ENCODE assay signal across 9 cellular contexts in the genomic region with DNA sequence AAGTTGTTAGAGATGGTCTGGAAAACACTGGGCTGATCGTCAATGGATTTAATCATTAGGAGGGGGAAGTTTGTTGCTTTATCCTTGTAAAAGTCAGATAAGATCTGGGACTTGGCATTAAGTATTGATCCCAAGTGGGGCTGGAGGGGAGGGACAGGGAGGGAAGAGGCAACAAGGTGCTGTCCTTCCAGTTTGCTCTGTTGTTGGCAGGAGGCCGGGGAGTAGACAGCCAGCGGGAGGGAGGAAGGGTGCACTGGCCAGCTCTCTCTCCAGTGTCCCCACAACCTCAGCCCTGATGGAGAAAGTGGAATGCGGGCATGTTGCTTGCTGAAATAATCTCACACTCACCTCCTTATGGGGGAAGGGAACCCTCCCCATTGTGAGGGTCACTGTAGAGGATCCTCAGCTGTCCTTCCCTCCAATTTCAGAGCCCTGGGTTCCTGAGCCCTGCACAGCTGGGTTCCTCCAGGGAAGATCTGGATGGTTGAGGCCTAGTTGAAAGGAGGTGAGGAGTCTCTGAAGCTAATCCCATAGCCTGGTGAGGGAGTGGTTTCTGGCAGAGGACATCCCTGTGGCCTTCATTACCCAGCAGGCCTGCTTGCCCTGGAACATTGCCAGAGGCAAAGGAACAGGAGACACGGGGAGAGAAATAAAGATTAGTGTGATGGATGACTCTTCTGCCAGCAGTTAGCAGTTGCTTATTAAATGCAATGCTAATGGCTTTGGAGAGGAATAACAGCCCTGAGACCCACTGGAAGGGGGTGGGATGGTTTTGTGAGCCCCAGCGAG.
A peak's percentile ranks its signal among the peaks of the same experiment; 100 is the strongest.
DNase-seq lines count a peak whose midpoint lies in the region; ATAC-seq and TF ChIP-seq lines count a peak whose summit lies in the region.
"Had no signal": no experiment of that assay in that cellular context is flagged by ENCODE, and none has a peak within 500 bp of the region (broad histone marks: within the 10 kb centered on the region; RNA-seq: fewer than 3 reads in every experiment).

No MANE protein-coding gene starts in this region.

- 56% methylated on average over 6 of the region's 6 CpGs for WGBS in right cardiac atrium
- 72 to 80% methylated on average over 6 of the region's 6 CpGs for WGBS in sigmoid colon, 2 donors

- H3K27ac Mint-ChIP-seq in immature natural killer cell: no peak overlapping the region

- no peak for TF ChIP-seq EP300 in sigmoid colon (IDR thresholded peaks at IDR 0.05)

- peaks cover 0 to 3% (median 0%) of the 10 kb centered on the region in 3 donors for H3K36me3 Mint-ChIP-seq in immature natural killer cell

- H3K4me3 ChIP-seq in right cardiac atrium (ENCODE audit: low read length): no peak overlapping the region
- no peak overlapping the region for H3K4me3 ChIP-seq in sigmoid colon

- H3K27me3 ChIP-seq in right cardiac atrium (ENCODE audit: control insufficient read depth, insufficient read depth) (no peaks in the 10 kb centered on the region), sigmoid colon (no peaks in the 10 kb centered on the region)

- no peaks in the 10 kb centered on the region for H3K9me3 Mint-ChIP-seq in immature natural killer cell
- H3K9me3 Mint-ChIP-seq: CD14-positive monocyte had no signal

- H3K4me1 ChIP-seq in right cardiac atrium (ENCODE audit: control insufficient read depth, insufficient read depth, low read length) (peaks cover 8% of the 10 kb centered on the region), sigmoid colon (peaks cover 0 to 22% (median 20%) of the 10 kb centered on the region in 4 donors)

- H3K4me1 Mint-ChIP-seq in immature natural killer cell: peaks cover 24 to 36% of the 10 kb centered on the region in 2 donors

- H3K4me3 Mint-ChIP-seq in immature natural killer cell: no peak overlapping the region
- H3K4me3 Mint-ChIP-seq: CD14-positive monocyte had no signal

- TF ChIP-seq POLR2A in sigmoid colon (IDR thresholded peaks at IDR 0.05): no peak

- H3K27me3 Mint-ChIP-seq in immature natural killer cell (ENCODE audit: low read depth in 3 of 3): peaks cover 0 to 4% (median 3%) of the 10 kb centered on the region in 3 donors

- peak; percentile 10 for DNase-seq in HT1080 (ENCODE audit: low read depth)
- DNase-seq in NCI-H748 treated with DMSO at 0.1 percent for 48 hours (lab: John Stamatoyannopoulos, UW): peak; percentile 11
- DNase-seq in right cardiac atrium: peak in 1 of 3 donors; percentile 52
- DNase-seq in stimulated activated CD4-positive, alpha-beta T cell treated with anti-CD3 and anti-CD28 coated beads, Interleukin-1b, Interleukin-23, amount 100 ng/mL, for 48 hours: no peak
- no peak for DNase-seq in immature natural killer cell
- no peak for DNase-seq in sigmoid colon

- no peak for TF ChIP-seq CTCF in 22Rv1 (IDR thresholded peaks at IDR 0.05)
- TF ChIP-seq CTCF in sigmoid colon (IDR thresholded peaks at IDR 0.05): no peak

- peak overlapping the region; percentile 50 for H3K27ac ChIP-seq in 22Rv1
- H3K27ac ChIP-seq in right cardiac atrium (ENCODE audit: low read length): no peak overlapping the region
- H3K27ac ChIP-seq in sigmoid colon: no peak overlapping the region

- H3K9me3 ChIP-seq in right cardiac atrium (ENCODE audit: control insufficient read depth, low read length) (no peaks in the 10 kb centered on the region), sigmoid colon (no peaks in the 10 kb centered on the region)

- no peaks in the 10 kb centered on the region for H3K36me3 ChIP-seq in sigmoid colon

- intact Hi-C loops in right cardiac atrium (cut with DNase I): no loop called here
- intact Hi-C loops in sigmoid colon (cut with DNase I): no loop called here

- ATAC-seq in right cardiac atrium (peak; percentile 9 to 10), GM19328 (IDR thresholded peaks at IDR 0.05; ENCODE audit: unreplicated experiment) (no peak)

Comparison
In these comparisons a context has a peak if more than half of its experiments do, and no peak if none do; other contexts are left out.
1. DNase-seq: peak in HT1080 (single experiment) and NCI-H748 treated with DMSO at 0.1 percent for 48 hours (single experiment); none in stimulated activated CD4-positive, alpha-beta T cell treated with anti-CD3 and anti-CD28 coated beads, Interleukin-1b, Interleukin-23, amount 100 ng/mL, for 48 hours (single experiment), immature natural killer cell (0 of 3) and sigmoid colon (single experiment).